Comparison of ENCODE assay signal across 8 cellular contexts in the genomic region with DNA sequence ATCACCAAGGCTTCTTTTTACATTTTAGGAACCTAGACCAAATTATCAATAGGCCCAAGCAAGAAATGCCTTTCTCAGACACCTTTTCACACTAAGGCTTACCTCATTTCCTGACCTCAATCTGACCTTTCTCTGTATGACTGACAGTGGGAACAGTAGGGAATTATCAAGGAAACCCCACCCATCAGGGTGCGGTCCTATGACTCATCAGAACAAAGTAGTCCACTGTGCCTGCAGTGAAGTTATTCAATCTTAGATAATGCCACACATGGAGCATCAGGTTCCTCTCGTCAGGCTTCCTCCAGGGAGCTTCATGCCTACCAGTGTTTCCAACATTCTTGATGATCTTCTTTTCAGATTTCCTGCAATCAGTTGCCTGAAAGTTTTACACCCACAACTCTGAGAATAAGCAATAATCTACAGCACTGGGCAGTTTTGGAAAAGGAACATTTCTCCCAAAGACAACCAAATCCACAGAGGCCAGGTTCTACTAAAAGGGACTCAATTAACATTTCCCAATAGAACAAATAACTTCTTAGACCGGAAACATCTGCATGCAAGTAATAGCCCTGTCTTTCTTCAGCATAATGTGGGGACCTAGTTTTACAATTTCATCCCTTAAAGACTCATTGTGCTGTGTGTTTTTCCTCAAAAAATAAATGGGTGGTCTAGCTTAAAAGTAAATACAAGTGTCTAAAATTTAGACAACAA. TPM values are rescaled to one million over a fixed set of nuclear protein-coding genes. Genes with fewer than 3 reads are reported as not detected.
DNase-seq lines count a peak whose midpoint lies in the region; ATAC-seq and TF ChIP-seq lines count a peak whose summit lies in the region.

No MANE protein-coding gene starts in this region.

- no peak for TF ChIP-seq CTCF in Peyer's patch (IDR thresholded peaks at IDR 0.05)
- no peak for TF ChIP-seq CTCF in HFFc6 (IDR thresholded peaks at IDR 0.05)

- intact Hi-C loops in left cardiac atrium (cut with DNase I) = no loop called here

- no peaks in the 10 kb centered on the region for H3K9me3 ChIP-seq in Peyer's patch

- DNase-seq in activated naive CD8-positive, alpha-beta T cell treated with anti-CD3 and anti-CD28 coated beads, Interleukin-2, amount 50 U/mL, for 24 hours = no peak
- no peak for DNase-seq in activated naive CD8-positive, alpha-beta T cell treated with anti-CD3 and anti-CD28 coated beads for 36 hours
- peak in 2 of 3 donors; percentile 64 to 91 for DNase-seq in Peyer's patch
- peak; percentile 66 for DNase-seq in left cardiac atrium
- DNase-seq in inferior parietal cortex (ENCODE audit: extremely low spot score) = no peak
- no peak for DNase-seq in HFFc6
- DNase-seq in GOT3 (lab: John Stamatoyannopoulos, UW) = no peak

- no peaks in the 10 kb centered on the region for H3K36me3 Mint-ChIP-seq in activated naive CD8-positive, alpha-beta T cell treated with anti-CD3 and anti-CD28 coated beads, Interleukin-2, amount 50 U/mL, for 24 hours (ENCODE audit: low read depth)
- no peaks in the 10 kb centered on the region for H3K36me3 Mint-ChIP-seq in activated naive CD8-positive, alpha-beta T cell treated with anti-CD3 and anti-CD28 coated beads for 36 hours
- no peaks in the 10 kb centered on the region for H3K36me3 Mint-ChIP-seq in HFFc6 (ENCODE audit: low read depth)

- no peak overlapping the region for H3K4me3 ChIP-seq in Peyer's patch

- no peaks in the 10 kb centered on the region for H3K9me3 Mint-ChIP-seq in activated naive CD8-positive, alpha-beta T cell treated with anti-CD3 and anti-CD28 coated beads, Interleukin-2, amount 50 U/mL, for 24 hours
- H3K9me3 Mint-ChIP-seq in activated naive CD8-positive, alpha-beta T cell treated with anti-CD3 and anti-CD28 coated beads for 36 hours = no peaks in the 10 kb centered on the region
- H3K9me3 Mint-ChIP-seq in HFFc6 = peaks cover 16% of the 10 kb centered on the region

- H3K27me3 ChIP-seq in Peyer's patch = no peaks in the 10 kb centered on the region

- H3K27me3 Mint-ChIP-seq in activated naive CD8-positive, alpha-beta T cell treated with anti-CD3 and anti-CD28 coated beads, Interleukin-2, amount 50 U/mL, for 24 hours = peaks cover 1% of the 10 kb centered on the region
- no peaks in the 10 kb centered on the region for H3K27me3 Mint-ChIP-seq in activated naive CD8-positive, alpha-beta T cell treated with anti-CD3 and anti-CD28 coated beads for 36 hours
- H3K27me3 Mint-ChIP-seq in HFFc6 (ENCODE audit: insufficient read depth) = no peaks in the 10 kb centered on the region

- peak overlapping the region in 2 of 4 donors; percentile 34 to 51 for H3K27ac ChIP-seq in Peyer's patch

- ATAC-seq in activated naive CD8-positive, alpha-beta T cell treated with anti-CD3 and anti-CD28 coated beads, Interleukin-2, amount 50 U/mL, for 24 hours = peak; percentile 28
- ATAC-seq in HG02884 (IDR thresholded peaks at IDR 0.05; ENCODE audit: unreplicated experiment) (peak; percentile 89), left cardiac atrium (peak in 1 of 2 donors; percentile 94)

- no peak overlapping the region for H3K4me3 Mint-ChIP-seq in activated naive CD8-positive, alpha-beta T cell treated with anti-CD3 and anti-CD28 coated beads, Interleukin-2, amount 50 U/mL, for 24 hours
- no peak overlapping the region for H3K4me3 Mint-ChIP-seq in activated naive CD8-positive, alpha-beta T cell treated with anti-CD3 and anti-CD28 coated beads for 36 hours
- no peak overlapping the region for H3K4me3 Mint-ChIP-seq in HFFc6

- no peaks in the 10 kb centered on the region for H3K36me3 ChIP-seq in Peyer's patch

- H3K27ac Mint-ChIP-seq in activated naive CD8-positive, alpha-beta T cell treated with anti-CD3 and anti-CD28 coated beads, Interleukin-2, amount 50 U/mL, for 24 hours = no peak overlapping the region
- no peak overlapping the region for H3K27ac Mint-ChIP-seq in activated naive CD8-positive, alpha-beta T cell treated with anti-CD3 and anti-CD28 coated beads for 36 hours
- no peak overlapping the region for H3K27ac Mint-ChIP-seq in HFFc6

- H3K4me1 Mint-ChIP-seq in activated naive CD8-positive, alpha-beta T cell treated with anti-CD3 and anti-CD28 coated beads, Interleukin-2, amount 50 U/mL, for 24 hours = peaks cover 5% of the 10 kb centered on the region
- H3K4me1 Mint-ChIP-seq in activated naive CD8-positive, alpha-beta T cell treated with anti-CD3 and anti-CD28 coated beads for 36 hours = peaks cover 6% of the 10 kb centered on the region
- H3K4me1 Mint-ChIP-seq in HFFc6 (ENCODE audit: low read depth) = no peaks in the 10 kb centered on the region

- H3K4me1 ChIP-seq in Peyer's patch = no peaks in the 10 kb centered on the region

- TF ChIP-seq POLR2A in Peyer's patch (IDR thresholded peaks at IDR 0.05) = peak in 1 of 2 donors; percentile 52

RNA-seq across cellular contexts. Expression of gene TMTC2, which starts 35.9 kb away (rescaled TPM):
- total RNA-seq in activated naive CD8-positive, alpha-beta T cell treated with anti-CD3 and anti-CD28 coated beads for 36 hours = 1 to 10 TPM; 1.4 to 1.7 TPM
- total RNA-seq in Peyer's patch (10 to 100 TPM in 1 of 4 donors, 1 to 10 TPM in 3; 7.0 to 19.8 (median 8.5) TPM), left cardiac atrium (1 to 10 TPM; 3.3 to 5.2 TPM)
- 1 to 10 TPM in 4 of 6 experiments, under 1 TPM in 2; 0.75 to 3.2 (median 1.1) TPM for total RNA-seq in HFFc6 (2021; fragmentation: NEBNext Ultra II Directional; extraction: Animal tissue kit (Norgen Biotek cat#: 25700))

Comparison
In these comparisons a context has a peak if more than half of its experiments do, and no peak if none do; other contexts are left out.
1. DNase-seq: peak in Peyer's patch (2 of 3) and left cardiac atrium (single experiment); none in activated naive CD8-positive, alpha-beta T cell treated with anti-CD3 and anti-CD28 coated beads, Interleukin-2, amount 50 U/mL, for 24 hours (single experiment), activated naive CD8-positive, alpha-beta T cell treated with anti-CD3 and anti-CD28 coated beads for 36 hours (single experiment), inferior parietal cortex (single experiment), HFFc6 (single experiment) and GOT3 (single experiment).